Comparison of ENCODE assay signal across 8 cellular contexts in genomic region chr15:67126551-67127333, GRCh38.
DNase-seq lines count a peak whose midpoint lies in the region; ATAC-seq and FAIRE-seq lines count a peak whose summit lies in the region.

No MANE protein-coding gene starts in this region.

- peak overlapping the region; percentile 72 for H3K27ac Mint-ChIP-seq in stimulated activated memory B cell treated with anti-CD40 and anti-IgM and Interleukin-4, amounts not matched to agents 10 μg/mL and 1 μg/mL and 100 μg/mL, for 72 hours

- H3K9me3 Mint-ChIP-seq in stimulated activated memory B cell treated with anti-CD40 and anti-IgM and Interleukin-4, amounts not matched to agents 10 μg/mL and 1 μg/mL and 100 μg/mL, for 72 hours: no peaks in the 10 kb centered on the region

- H3K27me3 ChIP-seq in right cardiac atrium (ENCODE audit: control insufficient read depth, insufficient read depth): no peaks in the 10 kb centered on the region

- no peak overlapping the region for H3K4me3 ChIP-seq in right cardiac atrium (ENCODE audit: low read length)

- ATAC-seq in right cardiac atrium (no peak), HG03469 (IDR thresholded peaks at IDR 0.05; ENCODE audit: unreplicated experiment) (no peak)
- ATAC-seq in stimulated activated memory B cell treated with anti-CD40 and anti-IgM and Interleukin-4, amounts not matched to agents 10 μg/mL and 1 μg/mL and 100 μg/mL, for 72 hours: no peak

- H3K9me3 ChIP-seq in right cardiac atrium (ENCODE audit: control insufficient read depth, low read length): no peaks in the 10 kb centered on the region

- DNase-seq in SHP77 (lab: John Stamatoyannopoulos, UW): peak; percentile 31 to 43
- DNase-seq in SHP77 treated with DMSO at 0.1 percent for 48 hours (lab: John Stamatoyannopoulos, UW): no peak
- DNase-seq in RCC 7860 (ENCODE audit: low spot score): peak; percentile 71
- no peak for DNase-seq in right cardiac atrium
- DNase-seq in amygdala (lab: John Stamatoyannopoulos, UW): no peak
- DNase-seq in A172 (ENCODE audit: low spot score): no peak

- H3K27me3 Mint-ChIP-seq in stimulated activated memory B cell treated with anti-CD40 and anti-IgM and Interleukin-4, amounts not matched to agents 10 μg/mL and 1 μg/mL and 100 μg/mL, for 72 hours: no peaks in the 10 kb centered on the region

- H3K4me3 Mint-ChIP-seq in stimulated activated memory B cell treated with anti-CD40 and anti-IgM and Interleukin-4, amounts not matched to agents 10 μg/mL and 1 μg/mL and 100 μg/mL, for 72 hours: no peak overlapping the region

- peak overlapping the region; percentile 33 for H3K27ac ChIP-seq in right cardiac atrium (ENCODE audit: low read length)

- intact Hi-C loops in right cardiac atrium (cut with DNase I): loop anchor here in 1 of 4 donors (10.0 kb wide), 1 partner anchor 62 kb away; the partner anchor contains the start of gene SMAD3

- 88% methylated on average over 16 of the region's 16 CpGs for whole genome bisulfite sequencing in right cardiac atrium

- H3K4me1 ChIP-seq in right cardiac atrium (ENCODE audit: control insufficient read depth, insufficient read depth, low read length): peaks cover 31% of the 10 kb centered on the region

- H3K4me1 Mint-ChIP-seq in stimulated activated memory B cell treated with anti-CD40 and anti-IgM and Interleukin-4, amounts not matched to agents 10 μg/mL and 1 μg/mL and 100 μg/mL, for 72 hours: peaks cover 79% of the 10 kb centered on the region

- H3K36me3 Mint-ChIP-seq in stimulated activated memory B cell treated with anti-CD40 and anti-IgM and Interleukin-4, amounts not matched to agents 10 μg/mL and 1 μg/mL and 100 μg/mL, for 72 hours: peaks cover 12% of the 10 kb centered on the region

- FAIRE-seq in RCC 7860 (lab: Jason Lieb, UNC): peak; percentile 56

Comparison
In these comparisons a context has a peak if more than half of its experiments do, and no peak if none do; other contexts are left out.
1. DNase-seq: peak in SHP77 (2 of 2) and RCC 7860 (single experiment); none in SHP77 treated with DMSO at 0.1 percent for 48 hours (single experiment), right cardiac atrium (0 of 3), amygdala (0 of 56) and A172 (single experiment).